14 cellular contexts compared by ENCODE assay signal in the genomic region with DNA sequence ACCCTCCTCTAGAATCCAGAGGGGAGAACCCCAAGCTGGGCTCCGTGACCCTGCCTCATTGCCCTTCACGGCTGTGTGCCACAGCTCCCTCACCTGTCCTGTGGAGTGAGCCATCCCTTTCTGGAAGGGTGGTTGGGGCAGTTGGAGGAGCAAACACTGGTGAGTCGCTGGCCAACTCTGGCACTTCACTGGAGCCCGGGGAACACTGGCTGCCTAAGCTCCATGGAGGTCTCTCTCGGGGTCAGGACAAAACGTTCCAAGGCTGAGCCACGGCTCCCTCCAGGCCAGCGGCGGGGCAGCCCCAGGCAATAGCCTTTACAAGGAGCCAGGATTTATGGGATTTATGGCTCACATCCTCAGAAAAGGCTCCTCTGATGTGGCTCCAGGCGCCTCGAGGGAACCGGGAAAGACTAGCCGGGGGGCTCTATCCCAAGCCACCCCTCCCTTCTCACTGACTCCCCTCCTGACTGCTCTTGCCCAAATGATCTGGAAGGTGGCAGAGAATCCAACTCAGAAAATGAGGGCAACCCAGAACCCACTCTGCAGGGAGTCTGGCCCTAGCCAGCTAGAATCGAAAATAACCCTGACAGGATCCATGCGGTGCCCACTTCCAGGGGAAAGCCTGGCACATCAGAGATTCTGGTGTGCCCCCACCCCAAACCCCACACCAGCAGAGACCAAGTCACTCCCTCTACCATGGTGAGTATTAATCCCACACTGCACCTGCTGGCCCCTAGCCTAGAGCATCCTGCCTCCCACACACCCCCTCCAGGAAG.
"Had no signal": no experiment of that assay in that cellular context is flagged by ENCODE, and none has a peak within 500 bp of the region (broad histone marks: within the 10 kb centered on the region; RNA-seq: fewer than 3 reads in every experiment).

No MANE protein-coding gene starts in this region.

- H3K27me3 ChIP-seq: brain microvascular endothelial cell had no signal

- FAIRE-seq: keratinocyte had no signal

- DNase-seq: activated CD4-positive, CD25-positive, alpha-beta regulatory T cell treated with anti-CD3 and anti-CD28 coated beads, Interleukin-2, amount 50 U/mL, for 72 hours; activated naive CD4-positive, alpha-beta T cell; activated naive CD8-positive, alpha-beta T cell treated with anti-CD3 and anti-CD28 coated beads, Interleukin-2, amount 10 ng/mL, durations not matched to agents 7 days and 5 days; activated T-cell treated with anti-CD3 and anti-CD28 coated beads for 4 hours; brain microvascular endothelial cell; cerebellar nuclear complex; effector memory CD4-positive, alpha-beta T cell; mesendoderm; occipital lobe; stimulated activated naive CD8-positive, alpha-beta T cell treated with anti-CD3 and anti-CD28 coated beads, Interleukin-15, Interleukin-2, amounts not matched to agents 100 U/mL and 50 U/mL, for 24 hours; trophoblast cell had no signal

- H3K36me3 ChIP-seq: brain microvascular endothelial cell had no signal

- H3K27ac ChIP-seq: brain microvascular endothelial cell, skin epidermis had no signal

- H3K4me3 ChIP-seq: skin epidermis had no signal

- ATAC-seq: natural killer cell treated with Interleukin-12 subunit alpha and Interleukin-12 subunit beta and Interleukin-15 and Interleukin-18, amount 100 ng/mL, for 72 hours; stimulated activated naive CD8-positive, alpha-beta T cell treated with anti-CD3 and anti-CD28 coated beads, Interleukin-15, Interleukin-2, amounts not matched to agents 100 U/mL and 50 U/mL, for 24 hours had no signal
